ENCODE assay signal across 4 cellular contexts in genomic region chr14:48672506-48672905, GRCh38.
"Had no signal": no experiment of that assay in that cellular context is flagged by ENCODE, and none has a peak within 500 bp of the region (broad histone marks: within the 10 kb centered on the region; RNA-seq: fewer than 3 reads in every experiment).

No MANE protein-coding gene starts in this region.

- ATAC-seq: GM23338 had no signal

- DNase-seq: H9, HCEC 1CT, IMR-90 had no signal

- H3K4me3 ChIP-seq: GM23338 had no signal

- H3K4me2 ChIP-seq: GM23338 had no signal

- H2AFZ ChIP-seq: GM23338 had no signal
